13 cellular contexts compared by ENCODE assay signal in the genomic region with DNA sequence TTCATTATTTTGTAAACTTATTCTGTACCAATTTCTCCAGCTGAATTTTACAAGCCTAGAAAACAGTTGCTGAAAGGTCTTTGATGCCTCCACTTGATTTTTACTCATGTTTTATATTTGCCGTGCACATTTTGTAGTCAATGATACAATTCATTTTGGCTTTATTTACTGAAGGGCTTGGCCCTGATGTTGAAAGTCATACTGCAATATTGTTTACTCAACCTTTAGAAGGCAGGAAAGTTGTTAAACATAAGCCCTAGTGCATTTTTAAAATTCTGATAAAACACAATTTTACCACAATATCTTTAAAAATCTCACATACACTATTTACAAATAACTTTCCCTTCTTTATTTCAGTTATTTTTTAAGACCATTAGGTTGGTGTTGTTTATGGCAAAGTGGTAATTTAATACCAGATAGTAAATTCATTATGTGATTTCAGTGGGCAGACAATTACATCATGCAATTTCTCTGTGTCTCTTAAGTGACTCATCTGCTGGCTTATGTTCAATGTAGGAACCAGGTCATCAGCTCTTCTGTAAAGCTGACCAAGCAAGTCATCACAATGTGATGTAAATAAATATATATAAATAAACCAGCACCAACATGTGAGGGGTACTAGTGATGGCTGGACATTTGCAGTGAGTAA.
A peak's percentile ranks its signal among the peaks of the same experiment; 100 is the strongest.
DNase-seq lines count a peak whose midpoint lies in the region; ATAC-seq and TF ChIP-seq lines count a peak whose summit lies in the region.
"Had no signal": no experiment of that assay in that cellular context is flagged by ENCODE, and none has a peak within 500 bp of the region (broad histone marks: within the 10 kb centered on the region; RNA-seq: fewer than 3 reads in every experiment).

No MANE protein-coding gene starts in this region.

- H3K27ac Mint-ChIP-seq in Caco-2 (ENCODE audit: unreplicated experiment) (no peak overlapping the region), progenitor cell of endocrine pancreas (no peak overlapping the region)
- H3K27ac Mint-ChIP-seq: activated CD4-positive, alpha-beta T cell treated with anti-CD3 and anti-CD28 coated beads for 36 hours; activated naive CD8-positive, alpha-beta T cell treated with anti-CD3 and anti-CD28 coated beads, Interleukin-2, amount 50 U/mL, for 24 hours; GM23338 had no signal

- DNase-seq in BJ (ENCODE audit: low read depth), result peak; percentile 35
- peak; percentile 84 for DNase-seq in LNCaP clone FGC (ENCODE audit: low read depth)
- DNase-seq in SHP77 (lab: John Stamatoyannopoulos, UW), result peak; percentile 66 to 86
- DNase-seq in glomerular visceral epithelial cell (ENCODE audit: extremely low spot score), result peak; percentile 45
- DNase-seq in midbrain (lab: John Stamatoyannopoulos, UW), result no peak
- DNase-seq in Caco-2, result no peak
- DNase-seq in progenitor cell of endocrine pancreas (ENCODE audit: low spot score, unreplicated experiment), result no peak
- DNase-seq: activated CD4-positive, alpha-beta T cell treated with anti-CD3 and anti-CD28 coated beads for 36 hours; activated naive CD8-positive, alpha-beta T cell treated with anti-CD3 and anti-CD28 coated beads, Interleukin-2, amount 50 U/mL, for 24 hours; stimulated activated CD4-positive, alpha-beta T cell treated with anti-CD3 and anti-CD28 coated beads, Interleukin-1b, Interleukin-23, amount 100 ng/mL, for 48 hours had no signal

- no peak for ATAC-seq in GM19395 (IDR thresholded peaks at IDR 0.05; ENCODE audit: unreplicated experiment)
- ATAC-seq: activated CD4-positive, alpha-beta T cell treated with anti-CD3 and anti-CD28 coated beads for 36 hours; activated naive CD8-positive, alpha-beta T cell treated with anti-CD3 and anti-CD28 coated beads, Interleukin-2, amount 50 U/mL, for 24 hours; GM23338 had no signal

- no TSS peak for BruUV-seq in Caco-2 (replicated peaks; lab: Mats Ljungman, UMichigan)

- H3K4me1 Mint-ChIP-seq in Caco-2 (ENCODE audit: low read depth, unreplicated experiment) (peaks cover 17% of the 10 kb centered on the region), progenitor cell of endocrine pancreas (ENCODE audit: low read depth) (no peaks in the 10 kb centered on the region)
- H3K4me1 Mint-ChIP-seq: activated CD4-positive, alpha-beta T cell treated with anti-CD3 and anti-CD28 coated beads for 36 hours; activated naive CD8-positive, alpha-beta T cell treated with anti-CD3 and anti-CD28 coated beads, Interleukin-2, amount 50 U/mL, for 24 hours had no signal

- H3K27me3 ChIP-seq in BJ (ENCODE audit: control insufficient read depth, insufficient read depth, low read length), result no peaks in the 10 kb centered on the region
- no peaks in the 10 kb centered on the region for H3K27me3 ChIP-seq in Caco-2 (replicated peaks; ENCODE audit: control insufficient read depth, insufficient read depth, low read length)

- no peaks in the 10 kb centered on the region for H3K9me3 ChIP-seq in Caco-2
- H3K9me3 ChIP-seq: thoracic aorta had no signal

- H3K36me3 Mint-ChIP-seq in Caco-2 (ENCODE audit: insufficient read depth, unreplicated experiment) (no peaks in the 10 kb centered on the region), progenitor cell of endocrine pancreas (ENCODE audit: insufficient read depth) (no peaks in the 10 kb centered on the region)

- TF ChIP-seq CTCF in BJ (IDR thresholded peaks at IDR 0.05; ENCODE audit: insufficient read depth, low read depth, low read length) (no peak), LNCaP clone FGC (IDR thresholded peaks at IDR 0.05; ENCODE audit: control insufficient read depth, extremely low read depth, insufficient read depth) (no peak), Caco-2 (IDR thresholded peaks at IDR 0.05; ENCODE audit: insufficient read depth in 1 of 2, low read depth in 1 of 2, low read length in 1 of 2, severe bottlenecking in 1 of 2, unreplicated experiment in 1 of 2) (no peak), progenitor cell of endocrine pancreas (IDR thresholded peaks at IDR 0.05; ENCODE audit: unreplicated experiment) (no peak)

- intact Hi-C loops in Caco-2 (cut with micrococcal nuclease; ENCODE audit: unreplicated experiment), result no loop called here

- H3K4me3 ChIP-seq in BJ (ENCODE audit: low read depth, low read length) (no peak overlapping the region), LNCaP clone FGC (ENCODE audit: low read depth, low read length) (no peak overlapping the region), Caco-2 (ENCODE audit: low read depth, low read length) (no peak overlapping the region)
- H3K4me3 ChIP-seq: GM23338, thoracic aorta had no signal

- H3K9me3 Mint-ChIP-seq in Caco-2 (ENCODE audit: unreplicated experiment) (no peaks in the 10 kb centered on the region), progenitor cell of endocrine pancreas (ENCODE audit: low read depth) (no peaks in the 10 kb centered on the region)
- H3K9me3 Mint-ChIP-seq: activated naive CD8-positive, alpha-beta T cell treated with anti-CD3 and anti-CD28 coated beads, Interleukin-2, amount 50 U/mL, for 24 hours; GM23338 had no signal

- POLR2A ChIA-PET in BJ (lab: Charles Lee), result no interaction called here
- POLR2A ChIA-PET in Caco-2 (lab: Charles Lee), result no interaction called here

- peaks cover 5% of the 10 kb centered on the region for H3K4me1 ChIP-seq in Caco-2

- H3K27me3 Mint-ChIP-seq in Caco-2 (ENCODE audit: insufficient read depth, unreplicated experiment) (no peaks in the 10 kb centered on the region), progenitor cell of endocrine pancreas (no peaks in the 10 kb centered on the region)
- H3K27me3 Mint-ChIP-seq: activated CD4-positive, alpha-beta T cell treated with anti-CD3 and anti-CD28 coated beads for 36 hours; activated naive CD8-positive, alpha-beta T cell treated with anti-CD3 and anti-CD28 coated beads, Interleukin-2, amount 50 U/mL, for 24 hours had no signal

- H3K36me3 ChIP-seq in BJ (ENCODE audit: control insufficient read depth, insufficient read depth, low read length), result no peaks in the 10 kb centered on the region
- H3K36me3 ChIP-seq in Caco-2 (ENCODE audit: control insufficient read depth, insufficient read depth, low read length), result no peaks in the 10 kb centered on the region
- H3K36me3 ChIP-seq: thoracic aorta had no signal

- H3K4me3 Mint-ChIP-seq in Caco-2 (ENCODE audit: unreplicated experiment) (no peak overlapping the region), progenitor cell of endocrine pancreas (ENCODE audit: low read depth) (no peak overlapping the region)
- H3K4me3 Mint-ChIP-seq: activated CD4-positive, alpha-beta T cell treated with anti-CD3 and anti-CD28 coated beads for 36 hours; activated naive CD8-positive, alpha-beta T cell treated with anti-CD3 and anti-CD28 coated beads, Interleukin-2, amount 50 U/mL, for 24 hours; GM23338 had no signal

- CTCF ChIA-PET in BJ (lab: Yijun Ruan, JAX) (no interaction called here), Caco-2 (lab: Charles Lee) (interaction anchor here (0.6 kb wide), 1 partner anchor 454 kb away, joined by 5 read pairs; a partner anchor contains a TSS)

Comparison
In these comparisons a context has a peak if more than half of its experiments do, and no peak if none do; other contexts are left out.
1. DNase-seq: peak in BJ (single experiment), LNCaP clone FGC (single experiment), SHP77 (2 of 2) and glomerular visceral epithelial cell (single experiment); none in midbrain (single experiment), Caco-2 (0 of 2) and progenitor cell of endocrine pancreas (single experiment).